Comparison of ENCODE assay signal across 1 cellular context in the genomic region with DNA sequence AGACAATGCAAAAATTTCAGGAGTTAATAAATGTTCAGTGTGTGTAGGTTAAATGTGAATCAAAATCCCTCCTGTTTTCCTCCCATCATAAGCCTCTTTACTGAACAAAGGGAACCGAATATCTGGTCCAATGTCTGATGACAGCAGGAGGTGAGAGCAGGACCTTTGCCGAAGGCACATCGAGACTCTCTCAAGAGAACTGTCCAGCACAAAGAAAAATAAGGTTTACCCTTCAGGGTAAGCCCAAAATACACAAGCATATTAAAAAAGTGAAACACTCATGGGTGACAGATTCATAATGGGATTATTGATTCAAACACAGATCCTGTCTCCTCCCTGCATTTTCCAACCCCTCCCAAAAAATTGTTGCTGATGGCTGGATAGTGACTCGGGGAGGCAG.
TF ChIP-seq lines count a peak whose summit lies in the region.

No MANE protein-coding gene starts in this region.

TF ChIP-seq in SK-N-SH, 30 proteins besides CTCF, POLR2A, EP300 and RAD21:
- TF ChIP-seq, protein P1, sequence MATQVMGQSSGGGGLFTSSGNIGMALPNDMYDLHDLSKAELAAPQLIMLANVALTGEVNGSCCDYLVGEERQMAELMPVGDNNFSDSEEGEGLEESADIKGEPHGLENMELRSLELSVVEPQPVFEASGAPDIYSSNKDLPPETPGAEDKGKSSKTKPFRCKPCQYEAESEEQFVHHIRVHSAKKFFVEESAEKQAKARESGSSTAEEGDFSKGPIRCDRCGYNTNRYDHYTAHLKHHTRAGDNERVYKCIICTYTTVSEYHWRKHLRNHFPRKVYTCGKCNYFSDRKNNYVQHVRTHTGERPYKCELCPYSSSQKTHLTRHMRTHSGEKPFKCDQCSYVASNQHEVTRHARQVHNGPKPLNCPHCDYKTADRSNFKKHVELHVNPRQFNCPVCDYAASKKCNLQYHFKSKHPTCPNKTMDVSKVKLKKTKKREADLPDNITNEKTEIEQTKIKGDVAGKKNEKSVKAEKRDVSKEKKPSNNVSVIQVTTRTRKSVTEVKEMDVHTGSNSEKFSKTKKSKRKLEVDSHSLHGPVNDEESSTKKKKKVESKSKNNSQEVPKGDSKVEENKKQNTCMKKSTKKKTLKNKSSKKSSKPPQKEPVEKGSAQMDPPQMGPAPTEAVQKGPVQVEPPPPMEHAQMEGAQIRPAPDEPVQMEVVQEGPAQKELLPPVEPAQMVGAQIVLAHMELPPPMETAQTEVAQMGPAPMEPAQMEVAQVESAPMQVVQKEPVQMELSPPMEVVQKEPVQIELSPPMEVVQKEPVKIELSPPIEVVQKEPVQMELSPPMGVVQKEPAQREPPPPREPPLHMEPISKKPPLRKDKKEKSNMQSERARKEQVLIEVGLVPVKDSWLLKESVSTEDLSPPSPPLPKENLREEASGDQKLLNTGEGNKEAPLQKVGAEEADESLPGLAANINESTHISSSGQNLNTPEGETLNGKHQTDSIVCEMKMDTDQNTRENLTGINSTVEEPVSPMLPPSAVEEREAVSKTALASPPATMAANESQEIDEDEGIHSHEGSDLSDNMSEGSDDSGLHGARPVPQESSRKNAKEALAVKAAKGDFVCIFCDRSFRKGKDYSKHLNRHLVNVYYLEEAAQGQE (IDR thresholded peaks at IDR 0.05; ENCODE audit: low read depth, low read length) = peak; percentile 71; the same call in 1 of the 2 replicates
- TF ChIP-seq NRF1 (IDR thresholded peaks at IDR 0.05; ENCODE audit: low read depth, low read length) (no peak), JUND (IDR thresholded peaks at IDR 0.05) (no peak)
- TF ChIP-seq, protein P2, sequence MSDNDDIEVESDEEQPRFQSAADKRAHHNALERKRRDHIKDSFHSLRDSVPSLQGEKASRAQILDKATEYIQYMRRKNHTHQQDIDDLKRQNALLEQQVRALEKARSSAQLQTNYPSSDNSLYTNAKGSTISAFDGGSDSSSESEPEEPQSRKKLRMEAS (IDR thresholded peaks at IDR 0.05; ENCODE audit: low read depth) = no peak
